Comparison of ENCODE assay signal across 8 cellular contexts in the genomic region with DNA sequence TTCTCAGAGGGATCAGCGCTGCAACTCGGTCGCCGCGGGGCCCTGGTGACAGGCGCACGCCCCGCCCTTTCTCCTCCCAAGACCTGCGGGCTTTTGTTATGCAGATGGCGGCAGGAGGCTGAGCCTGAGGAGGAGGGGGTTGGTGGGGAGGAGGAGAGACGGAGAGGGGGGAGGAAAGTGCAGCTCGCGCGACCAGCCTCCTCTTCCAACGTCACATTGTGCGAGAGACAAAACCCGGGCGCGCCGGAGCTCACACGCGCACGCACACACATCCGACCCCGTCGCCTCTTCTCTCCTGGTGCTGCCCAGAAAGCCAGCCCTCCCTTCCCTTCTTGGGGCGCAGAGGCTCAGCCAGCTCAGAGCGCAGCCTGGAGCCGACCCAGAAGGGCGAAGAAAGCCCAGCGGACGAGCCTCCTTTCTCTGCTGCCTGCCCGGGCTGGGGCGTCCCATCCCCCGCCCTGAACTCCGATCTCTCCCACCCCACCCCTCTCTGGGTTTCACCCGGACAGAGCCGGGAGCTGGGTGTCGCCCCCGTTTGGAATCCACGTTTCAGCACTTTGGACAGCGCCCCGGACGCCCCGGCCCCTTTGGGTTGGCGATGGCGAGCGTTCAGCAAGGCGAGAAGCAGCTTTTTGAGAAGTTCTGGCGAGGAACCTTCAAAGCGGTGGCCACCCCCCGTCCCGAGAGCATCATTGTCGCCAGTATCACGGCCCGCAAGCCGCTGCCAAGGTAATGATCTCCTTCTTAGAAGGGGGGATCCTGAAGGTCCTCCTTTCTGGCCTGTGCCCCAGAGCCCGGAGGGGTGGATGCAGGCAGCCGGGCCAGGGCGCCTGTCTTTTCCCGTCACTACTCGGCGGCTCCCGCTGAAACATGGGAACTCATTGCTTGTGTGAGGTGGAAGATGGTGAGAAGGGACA. TPM values are rescaled to one million over a fixed set of nuclear protein-coding genes. Genes with fewer than 3 reads are reported as not detected.
DNase-seq lines count a peak whose midpoint lies in the region; ATAC-seq and TF ChIP-seq lines count a peak whose summit lies in the region.

TSS of gene SRRM4 (plus strand) at position 257 of the 917 bp plus-strand sequence. CDS start at position 599, 342 bp downstream.

- H3K9me3 ChIP-seq in neuronal stem cell (replicated peaks in 1 of 2; ENCODE audit: control insufficient read depth in 2 of 2, insufficient read depth in 1 of 2, low read depth in 1 of 2, low read length in 2 of 2) = no peaks in the 10 kb centered on the region
- no peaks in the 10 kb centered on the region for H3K9me3 ChIP-seq in PC-3 (ENCODE audit: low read length)
- H3K9me3 ChIP-seq in prostate gland = no peaks in the 10 kb centered on the region

- 0 out of 2 replicates have a peak, but pooled peaks cover 3% of the 10 kb centered on the region for H3K4me1 ChIP-seq in GM23338 (ENCODE audit: insufficient read depth)
- H3K4me1 ChIP-seq in neuronal stem cell (ENCODE audit: control insufficient read depth in 2 of 2, insufficient read depth in 1 of 2, low read depth in 1 of 2, low read length in 2 of 2) = peaks cover 2 to 6% of the 10 kb centered on the region in 2 donors
- no peaks in the 10 kb centered on the region for H3K4me1 ChIP-seq in PC-3 (ENCODE audit: insufficient read depth, low read length)
- H3K4me1 ChIP-seq in prostate gland (replicated peaks) = no peaks in the 10 kb centered on the region

- H3K27ac ChIP-seq in GM23338 (ENCODE audit: low read depth) (no peak within 1 kb of the TSS), dorsolateral prefrontal cortex (peak within 1 kb of the TSS in 51 of 59 donors; percentile 6 to 85 (median 71)), neuronal stem cell (replicated peaks; ENCODE audit: low read length) (peak within 1 kb of the TSS; percentile 33), PC-3 (ENCODE audit: low read length) (no peak within 1 kb of the TSS), prostate gland (no peak within 1 kb of the TSS)

- no peak within 1 kb of the TSS for H4K91ac ChIP-seq in neuronal stem cell (ENCODE audit: low read depth, low read length, poor library complexity)

- no peak within 1 kb of the TSS for H2AK5ac ChIP-seq in neuronal stem cell (ENCODE audit: low read depth, low read length)

- no peaks in the 10 kb centered on the region for H3F3A ChIP-seq in GM23338 (replicated peaks; ENCODE audit: low read depth)
- H3F3A ChIP-seq in PC-3 (ENCODE audit: low read length, unreplicated experiment) = no peaks in the 10 kb centered on the region

- H3K4me2 ChIP-seq in GM23338 (peak within 1 kb of the TSS; percentile 99), neuronal stem cell (ENCODE audit: insufficient read depth, low read length, poor library complexity, severe bottlenecking) (peak within 1 kb of the TSS; percentile 85), PC-3 (ENCODE audit: low read length) (no peak within 1 kb of the TSS)

- H2BK120ac ChIP-seq in neuronal stem cell (ENCODE audit: low read depth, low read length) = no peak within 1 kb of the TSS

- ATAC-seq in GM23338 = peak; percentile 75
- ATAC-seq in PC-3 = no peak

- no peaks in the 10 kb centered on the region for H3K9me3 Mint-ChIP-seq in GM23338

- no peak within 1 kb of the TSS for H2BK12ac ChIP-seq in neuronal stem cell (ENCODE audit: low read length)

- BruUV-seq in PC-3 (replicated peaks; lab: Mats Ljungman, UMichigan) = no TSS peak

- H2BK15ac ChIP-seq in neuronal stem cell (ENCODE audit: low read length) = no peak within 1 kb of the TSS

- H3K27ac Mint-ChIP-seq in GM23338 = no peak within 1 kb of the TSS

- H4K8ac ChIP-seq in neuronal stem cell (ENCODE audit: low read depth, low read length) = no peak within 1 kb of the TSS

- H3K36me3 ChIP-seq in GM23338 (ENCODE audit: insufficient read depth) = no peaks in the 10 kb centered on the region
- no peaks in the 10 kb centered on the region for H3K36me3 ChIP-seq in neuronal stem cell (replicated peaks in 1 of 2; ENCODE audit: control insufficient read depth in 2 of 2, insufficient read depth in 2 of 2, low read length in 2 of 2)
- H3K36me3 ChIP-seq in PC-3 (ENCODE audit: low read depth, low read length) = no peaks in the 10 kb centered on the region
- no peaks in the 10 kb centered on the region for H3K36me3 ChIP-seq in prostate gland

- H3K4me3 ChIP-seq in GM23338 (peak within 1 kb of the TSS; percentile 92), dorsolateral prefrontal cortex (peak within 1 kb of the TSS; percentile 18 to 72 (median 57)), neuronal stem cell (ENCODE audit: low read length in 2 of 2) (peak within 1 kb of the TSS; percentile 2 to 71), PC-3 (ENCODE audit: low read length) (no peak within 1 kb of the TSS), prostate gland (peak within 1 kb of the TSS in 1 of 2 donors; percentile 5)

- H2AFZ ChIP-seq in GM23338 (peak within 1 kb of the TSS; percentile 96), neuronal stem cell (ENCODE audit: low read length) (peak within 1 kb of the TSS; percentile 83), PC-3 (ENCODE audit: low read length) (no peak within 1 kb of the TSS)

- CTCF ChIA-PET in PC-3 (lab: Charles Lee) = no interaction called here

- H3K14ac ChIP-seq in neuronal stem cell (ENCODE audit: low read length) = no peak within 1 kb of the TSS

- H2BK5ac ChIP-seq in neuronal stem cell (ENCODE audit: low read length) = peak within 1 kb of the TSS; percentile 43

- H3K27me3 ChIP-seq in GM23338 (ENCODE audit: insufficient read depth) (peaks cover 26% of the 10 kb centered on the region), dorsolateral prefrontal cortex (peaks cover 0 to 58% (median 11%) of the 10 kb centered on the region in 45 donors), neuronal stem cell (ENCODE audit: control insufficient read depth in 3 of 3, insufficient read depth in 3 of 3, low read depth in 1 of 3, low read length in 3 of 3) (peaks cover 0 to 33% (median 7%) of the 10 kb centered on the region in 3 experiments), PC-3 (ENCODE audit: low read length) (peaks cover 21% of the 10 kb centered on the region), prostate gland (replicated peaks; ENCODE audit: insufficient read depth) (peaks cover 14% of the 10 kb centered on the region)

- peak within 1 kb of the TSS; percentile 89 for H3K4me3 Mint-ChIP-seq in GM23338

- H4K20me1 ChIP-seq in GM23338 (replicated peaks; ENCODE audit: insufficient read depth) = no peaks in the 10 kb centered on the region
- H4K20me1 ChIP-seq in PC-3 (ENCODE audit: low read length) = no peaks in the 10 kb centered on the region

- TF ChIP-seq CTCF in GM23338 (conservative IDR thresholded peaks at IDR 0.05; ENCODE audit: low read depth in 2 of 2) = no peak
- peak in 3 of 56 donors; percentile 6 to 9 (median 9) for TF ChIP-seq CTCF in dorsolateral prefrontal cortex (IDR thresholded peaks at IDR 0.05 in 54 of 56, conservative IDR thresholded peaks at IDR 0.05 in 2 of 56; ENCODE audit: low read depth in 1 of 56, partially characterized antibody in 56 of 56)
- no peak for TF ChIP-seq CTCF in PC-3 (conservative IDR thresholded peaks at IDR 0.05; ENCODE audit: low read depth, low read length)
- no peak for TF ChIP-seq CTCF in prostate gland (IDR thresholded peaks at IDR 0.05)

- peak; percentile 95 for DNase-seq in GM23338 (ENCODE audit: low spot score)
- DNase-seq in NCI-H2227 treated with DMSO at 0.1 percent for 48 hours (lab: John Stamatoyannopoulos, UW) = peak; percentile 91
- peak; percentile 34 to 92 (median 78) for DNase-seq in dorsolateral prefrontal cortex
- peak; percentile 92 for DNase-seq in neuronal stem cell (ENCODE audit: low spot score)
- DNase-seq in PC-3 = no peak
- DNase-seq in stimulated activated CD4-positive, alpha-beta T cell treated with anti-CD3 and anti-CD28 coated beads, Interleukin-4, amount 100 ng/mL, for 24 hours = no peak
- DNase-seq in ureter (ENCODE audit: low spot score) = no peak
- DNase-seq in prostate gland (ENCODE audit: low spot score) = no peak

- intact Hi-C loops in dorsolateral prefrontal cortex (cut with DNase I) (loop anchor here (10.0 kb wide), 1 partner anchor 433 kb away; no protein-coding TSS in a partner anchor), PC-3 (cut with micrococcal nuclease) (no loop called here), prostate gland (cut with DNase I) (loop anchor here (10.0 kb wide), 1 partner anchor 433 kb away; no protein-coding TSS in a partner anchor)

- WGBS in neuronal stem cell (ENCODE audit: extremely low coverage in 2 of 2, insufficient read length in 2 of 2, insufficient replicate concordance in 1 of 2), 2 donors = no CpG with 5 or more reads among the region's 64 CpGs
- WGBS in prostate gland = 2% methylated on average over 63 of the region's 64 CpGs

- TF ChIP-seq POLR2A in prostate gland (IDR thresholded peaks at IDR 0.05) = no peak

- H3K18ac ChIP-seq in neuronal stem cell (ENCODE audit: low read length) = peak within 1 kb of the TSS; percentile 88

- H3K36me3 Mint-ChIP-seq in GM23338 (ENCODE audit: low read depth) = no peaks in the 10 kb centered on the region

- H3K4me1 Mint-ChIP-seq in GM23338 = peaks cover 29% of the 10 kb centered on the region

- H3K79me2 ChIP-seq in GM23338 (replicated peaks; ENCODE audit: insufficient read depth) (no peaks in the 10 kb centered on the region), PC-3 (ENCODE audit: low read length) (no peaks in the 10 kb centered on the region)

- no peaks in the 10 kb centered on the region for H3K79me1 ChIP-seq in neuronal stem cell (ENCODE audit: low read depth, low read length)

- H3K27me3 Mint-ChIP-seq in GM23338 (ENCODE audit: insufficient read depth, low read depth, poor library complexity) = peaks cover 19% of the 10 kb centered on the region

- POLR2A ChIA-PET in PC-3 (lab: Charles Lee; ENCODE audit: unreplicated experiment) = no interaction called here

- H3K9ac ChIP-seq in neuronal stem cell (ENCODE audit: low read depth, low read length, poor library complexity) (peak within 1 kb of the TSS; percentile 57), PC-3 (ENCODE audit: low read length) (no peak within 1 kb of the TSS)

- H3K4ac ChIP-seq in neuronal stem cell (ENCODE audit: low read length) = no peak within 1 kb of the TSS

- H3K23ac ChIP-seq in neuronal stem cell (ENCODE audit: low read depth, low read length, poor library complexity) = no peak within 1 kb of the TSS

- H3K9me2 ChIP-seq in GM23338 (ENCODE audit: insufficient read depth) (no peaks in the 10 kb centered on the region), PC-3 (replicated peaks; ENCODE audit: low read length) (no peaks in the 10 kb centered on the region)

RNA-seq across cellular contexts. Expression of gene SRRM4, which starts in this region (rescaled TPM):
- total RNA-seq in GM23338 (2014; rRNA removed; shearing (Covaris generic)) = 0.63 and 0.93 TPM in 2 replicates
- 0.53 and 0.61 TPM in 2 replicates for polyA plus RNA-seq in GM23338 (2016; fragmentation: Nextera tagmentation; extraction: Ambion mirVana)
- total RNA-seq in dorsolateral prefrontal cortex (10 to 100 TPM; 19.2 to 83.1 (median 56.9) TPM), PC-3 (2014; rRNA removed) (under 0.01 TPM in 1 of 2 replicates, not detected in the other), ureter (not detected), prostate gland (under 1 TPM; 0.05 to 0.11 TPM)
- 0.47 TPM for polyA plus RNA-seq in neuronal stem cell (2013, experiment 1 of 2)
- 0.46 TPM for polyA plus RNA-seq in neuronal stem cell (2013, experiment 2 of 2)

Comparison
In these comparisons a context has a peak if more than half of its experiments do, and no peak if none do; other contexts are left out.
1. RNA of gene SRRM4 (total RNA-seq): 19.2 to 83.1 TPM in dorsolateral prefrontal cortex; 0.63 to 0.93 TPM in GM23338, 0.05 to 0.11 TPM in prostate gland, not detected in ureter (single experiment) and under 0.01 TPM in PC-3; every median in the first group is over 10 times any median in the second.
2. Peak in DNase-seq, ATAC-seq, H3K4me3 ChIP-seq and H3K4me2 ChIP-seq in GM23338; RNA of the gene not detected or under 1 TPM.
3. DNase-seq: peak in NCI-H2227 treated with DMSO at 0.1 percent for 48 hours (single experiment), dorsolateral prefrontal cortex (10 of 10) and neuronal stem cell (single experiment); none in PC-3 (single experiment), stimulated activated CD4-positive, alpha-beta T cell treated with anti-CD3 and anti-CD28 coated beads, Interleukin-4, amount 100 ng/mL, for 24 hours (single experiment), ureter (single experiment) and prostate gland (single experiment).
4. H3K27ac ChIP-seq: peak in dorsolateral prefrontal cortex (51 of 59) and neuronal stem cell (single experiment); none in GM23338 (single experiment), PC-3 (single experiment) and prostate gland (0 of 2).